Comparison of ENCODE assay signal across 8 cellular contexts in the genomic region with DNA sequence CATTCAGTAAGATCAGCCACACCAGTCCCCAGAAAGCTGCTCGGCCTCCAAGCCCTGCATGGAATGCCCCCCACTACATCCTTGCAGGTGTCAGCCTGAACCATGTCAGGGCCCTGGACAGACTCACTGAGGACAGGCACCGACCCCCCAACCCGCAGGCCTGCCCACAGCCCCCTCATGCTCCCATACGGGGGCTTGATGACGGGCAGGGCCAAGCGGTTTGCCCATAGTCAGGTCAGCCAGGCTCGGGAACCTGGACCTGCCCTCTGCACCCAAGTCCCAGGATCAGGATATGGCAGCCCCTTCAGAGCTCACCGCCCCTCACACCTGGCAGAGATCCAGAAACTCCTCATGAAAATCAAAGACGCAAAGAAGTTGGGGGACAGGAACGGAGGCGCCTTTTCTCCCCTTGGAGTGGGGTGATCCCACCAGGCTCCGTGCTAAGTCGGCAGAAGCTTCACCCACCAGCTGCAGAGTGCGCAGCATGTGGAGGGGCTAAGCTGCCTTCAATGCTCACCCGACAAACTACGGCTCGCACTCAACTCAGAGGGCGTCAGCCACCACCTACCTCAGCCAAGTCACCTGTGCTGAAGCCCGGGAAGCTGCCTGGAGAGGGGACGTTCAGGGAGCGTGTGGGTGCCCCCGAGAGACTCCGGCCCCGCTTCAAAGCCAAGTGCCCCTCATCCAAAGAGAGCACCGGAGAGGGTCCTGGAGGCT. TPM values are rescaled to one million over a fixed set of nuclear protein-coding genes. Genes with fewer than 3 reads are reported as not detected.
DNase-seq lines count a peak whose midpoint lies in the region; ATAC-seq and TF ChIP-seq lines count a peak whose summit lies in the region.

No MANE protein-coding gene starts in this region.

- H3K4me3 ChIP-seq in heart left ventricle = peak overlapping the region in 9 of 12 donors; percentile 51 to 74 (median 61)
- peak overlapping the region; percentile 77 for H3K4me3 ChIP-seq in iPS-20b (ENCODE audit: low read length)

- H3K27ac Mint-ChIP-seq in activated naive CD8-positive, alpha-beta T cell = peak overlapping the region; percentile 92

- 90 to 95% (median 95%) methylated on average over 19 to 25 of the region's 25 CpGs for WGBS in heart left ventricle, 4 donors

- H3K4me1 ChIP-seq in heart left ventricle (peaks cover 3 to 27% (median 14%) of the 10 kb centered on the region in 12 donors), iPS-20b (ENCODE audit: insufficient read depth, low read length) (peaks cover 6% of the 10 kb centered on the region; the same call in 1 of the 2 replicates)

- ATAC-seq in heart left ventricle (peak in 2 of 4 donors; percentile 1 to 7), Right ventricle myocardium inferior (no peak), GM18861 (IDR thresholded peaks at IDR 0.05; ENCODE audit: unreplicated experiment) (no peak)

- peak overlapping the region; percentile 90 for H3K4me3 Mint-ChIP-seq in activated naive CD8-positive, alpha-beta T cell

- no peak for TF ChIP-seq POLR2A in heart left ventricle (IDR thresholded peaks at IDR 0.05)

- H3K9me3 ChIP-seq in heart left ventricle (no peaks in the 10 kb centered on the region), iPS-20b (ENCODE audit: insufficient read depth, low read depth, low read length) (no peaks in the 10 kb centered on the region)

- H3K36me3 ChIP-seq in heart left ventricle (peaks cover 0 to 48% (median 18%) of the 10 kb centered on the region in 9 donors), iPS-20b (ENCODE audit: insufficient read depth, low read depth, low read length) (no peaks in the 10 kb centered on the region; the same call in 1 of the 2 replicates)

- no peak for TF ChIP-seq CTCF in heart left ventricle (IDR thresholded peaks at IDR 0.05)

- H3K4me1 Mint-ChIP-seq in activated naive CD8-positive, alpha-beta T cell (ENCODE audit: low read depth) = peaks cover 12% of the 10 kb centered on the region

- peak overlapping the region; percentile 90 for H3K9ac ChIP-seq in iPS-20b (ENCODE audit: low read depth, low read length)

- intact Hi-C loops in heart left ventricle (cut with DNase I) (no loop called here), Right ventricle myocardium inferior (cut with DNase I) (no loop called here)

- H3K27ac ChIP-seq in heart left ventricle = peak overlapping the region in 9 of 12 donors; percentile 75 to 90 (median 87)
- no peak overlapping the region for H3K27ac ChIP-seq in iPS-20b (ENCODE audit: low read length)

- H3K36me3 Mint-ChIP-seq in activated naive CD8-positive, alpha-beta T cell = no peaks in the 10 kb centered on the region

- no peaks in the 10 kb centered on the region for H3K9me3 Mint-ChIP-seq in activated naive CD8-positive, alpha-beta T cell (ENCODE audit: low read depth)

- DNase-seq in heart left ventricle (no peak), Right ventricle myocardium inferior (ENCODE audit: missing footprints) (no peak), NCI-H226 (no peak), GM19240 (ENCODE audit: insufficient read length, low spot score) (no peak), putamen (ENCODE audit: low spot score) (no peak)

- no peaks in the 10 kb centered on the region for H3K27me3 Mint-ChIP-seq in activated naive CD8-positive, alpha-beta T cell

- H3K27me3 ChIP-seq in heart left ventricle = no peaks in the 10 kb centered on the region
- H3K27me3 ChIP-seq in iPS-20b (ENCODE audit: insufficient read depth, low read length) = no peaks in the 10 kb centered on the region

RNA-seq across cellular contexts. Expression of gene GNPTG, which starts 26.5 kb away (rescaled TPM):
- total RNA-seq in heart left ventricle (10 to 100 TPM; 25.4 to 54.2 (median 31.0) TPM), Right ventricle myocardium inferior (35.0 TPM)
- polyA plus RNA-seq in heart left ventricle = 10 to 100 TPM; 31.9 to 45.0 TPM

RNA-seq across cellular contexts. Expression of gene TSR3, which starts 26.6 kb away (rescaled TPM):
- total RNA-seq in heart left ventricle = 100 to 1,000 TPM in 1 of 9 donors, 10 to 100 TPM in 8; 46.3 to 108 (median 58.9) TPM
- 10 to 100 TPM; 60.0 to 75.4 TPM for polyA plus RNA-seq in heart left ventricle
- total RNA-seq in Right ventricle myocardium inferior = 54.6 TPM

RNA-seq across cellular contexts. Expression of gene UNKL, which starts 36.3 kb away (rescaled TPM):
- 10 to 100 TPM in 4 of 9 donors, 1 to 10 TPM in 5; 4.3 to 18.3 (median 9.4) TPM for total RNA-seq in heart left ventricle
- 1 to 10 TPM; 6.2 to 6.3 TPM for polyA plus RNA-seq in heart left ventricle
- 11.3 TPM for total RNA-seq in Right ventricle myocardium inferior

RNA-seq across cellular contexts. Expression of gene UQCC4, which starts 42.3 kb away (rescaled TPM):
- total RNA-seq in heart left ventricle (10 to 100 TPM in 7 of 9 donors, 1 to 10 TPM in 2; 8.9 to 21.3 (median 11.9) TPM), Right ventricle myocardium inferior (11.3 TPM)
- polyA plus RNA-seq in heart left ventricle = 10 to 100 TPM; 10.9 to 34.2 TPM

RNA-seq across cellular contexts. Expression of gene BAIAP3, which starts 44.8 kb away (rescaled TPM):
- 1 to 10 TPM in 8 of 9 donors, under 1 TPM in 1; 0.88 to 4.0 (median 2.6) TPM for total RNA-seq in heart left ventricle
- 1 to 10 TPM; 1.7 to 2.6 TPM for polyA plus RNA-seq in heart left ventricle
- 1.9 TPM for total RNA-seq in Right ventricle myocardium inferior
